ENCODE assay signal across 15 cellular contexts in genomic region chr5:43149231-43149630, GRCh38. TPM values are rescaled to one million over a fixed set of nuclear protein-coding genes. Genes with fewer than 3 reads are reported as not detected.
DNase-seq lines count a peak whose midpoint lies in the region; ATAC-seq lines count a peak whose summit lies in the region.
"Had no signal": no experiment of that assay in that cellular context is flagged by ENCODE, and none has a peak within 500 bp of the region (broad histone marks: within the 10 kb centered on the region; RNA-seq: fewer than 3 reads in every experiment).

No MANE protein-coding gene starts in this region.

- H3K4me3 Mint-ChIP-seq in T-helper 17 cell = no peak overlapping the region
- no peak overlapping the region for H3K4me3 Mint-ChIP-seq in memory B cell
- no peak overlapping the region for H3K4me3 Mint-ChIP-seq in stimulated activated naive B cell treated with anti-CD40 and anti-IgM and Interleukin-4, amounts not matched to agents 10 μg/mL and 1 μg/mL and 100 μg/mL, for 72 hours
- H3K4me3 Mint-ChIP-seq: B cell; CD4-positive, alpha-beta T cell; CD8-positive, alpha-beta T cell had no signal

- ATAC-seq in T-helper 17 cell (no peak), memory B cell (ENCODE audit: low read depth) (no peak)
- no peak for ATAC-seq in stimulated activated naive B cell treated with anti-CD40 and anti-IgM and Interleukin-4, amounts not matched to agents 10 μg/mL and 1 μg/mL and 100 μg/mL, for 72 hours (replicated peaks)
- ATAC-seq: CD8-positive, alpha-beta T cell had no signal

- H3K4me1 Mint-ChIP-seq in T-helper 17 cell (peaks cover 7% of the 10 kb centered on the region), memory B cell (peaks cover 4% of the 10 kb centered on the region)
- peaks cover 0 to 5% of the 10 kb centered on the region in 2 donors for H3K4me1 Mint-ChIP-seq in stimulated activated naive B cell treated with anti-CD40 and anti-IgM and Interleukin-4, amounts not matched to agents 10 μg/mL and 1 μg/mL and 100 μg/mL, for 72 hours
- H3K4me1 Mint-ChIP-seq: B cell had no signal

- peak overlapping the region; percentile 43 for H3K27ac Mint-ChIP-seq in T-helper 17 cell
- peak overlapping the region; percentile 53 for H3K27ac Mint-ChIP-seq in memory B cell
- peak overlapping the region; percentile 42 for H3K27ac Mint-ChIP-seq in stimulated activated naive B cell treated with anti-CD40 and anti-IgM and Interleukin-4, amounts not matched to agents 10 μg/mL and 1 μg/mL and 100 μg/mL, for 72 hours
- H3K27ac Mint-ChIP-seq: B cell; CD4-positive, alpha-beta T cell; CD8-positive, alpha-beta T cell had no signal

- no peak for DNase-seq in T-helper 17 cell
- no peak for DNase-seq in memory B cell (ENCODE audit: low spot score in 2 of 2)
- no peak for DNase-seq in stimulated activated naive B cell treated with anti-CD40 and anti-IgM and Interleukin-4, amounts not matched to agents 10 μg/mL and 1 μg/mL and 100 μg/mL, for 72 hours
- DNase-seq in NCI-H774 (lab: John Stamatoyannopoulos, UW) = no peak
- DNase-seq in activated CD4-positive, alpha-beta T cell treated with anti-CD3 and anti-CD28 coated beads for 4 hours = no peak
- no peak for DNase-seq in ACHN
- DNase-seq: 8988T; AML-193; Caco-2; Calu3; CD4-positive, alpha-beta T cell; CD8-positive, alpha-beta T cell; DMS79 treated with DMSO at 0.1 percent for 48 hours; GF-D8 had no signal

- no peaks in the 10 kb centered on the region for H3K27me3 Mint-ChIP-seq in T-helper 17 cell
- no peaks in the 10 kb centered on the region for H3K27me3 Mint-ChIP-seq in memory B cell
- H3K27me3 Mint-ChIP-seq in stimulated activated naive B cell treated with anti-CD40 and anti-IgM and Interleukin-4, amounts not matched to agents 10 μg/mL and 1 μg/mL and 100 μg/mL, for 72 hours = no peaks in the 10 kb centered on the region
- H3K27me3 Mint-ChIP-seq: B cell; CD4-positive, alpha-beta T cell had no signal

- H3K36me3 Mint-ChIP-seq in T-helper 17 cell (ENCODE audit: low read depth) (no peaks in the 10 kb centered on the region), memory B cell (peaks cover 17% of the 10 kb centered on the region)
- H3K36me3 Mint-ChIP-seq in stimulated activated naive B cell treated with anti-CD40 and anti-IgM and Interleukin-4, amounts not matched to agents 10 μg/mL and 1 μg/mL and 100 μg/mL, for 72 hours = peaks cover 20 to 39% of the 10 kb centered on the region in 2 donors

- in situ Hi-C loops in ACHN (cut with HindIII; ENCODE audit: low pct_ligation_motif_present, low pct_unique_long_range_greater_than_20kb, low sequenced_read_pairs) = no loop called here

- H3K9me3 Mint-ChIP-seq in memory B cell = no peaks in the 10 kb centered on the region
- no peaks in the 10 kb centered on the region for H3K9me3 Mint-ChIP-seq in stimulated activated naive B cell treated with anti-CD40 and anti-IgM and Interleukin-4, amounts not matched to agents 10 μg/mL and 1 μg/mL and 100 μg/mL, for 72 hours
- H3K9me3 Mint-ChIP-seq: CD4-positive, alpha-beta T cell; CD8-positive, alpha-beta T cell had no signal

- H3K9me3 ChIP-seq in T-helper 17 cell (ENCODE audit: control insufficient read depth, low read length, poor library complexity, severe bottlenecking) = no peaks in the 10 kb centered on the region
- H3K9me3 ChIP-seq: Caco-2 had no signal

RNA-seq across cellular contexts. Expression of gene ZNF131, which starts 28.5 kb away (rescaled TPM):
- 10 to 100 TPM; 68.0 to 69.9 TPM for total RNA-seq in T-helper 17 cell

RNA-seq across cellular contexts. Expression of gene NIM1K, which starts 42.8 kb away (rescaled TPM):
- 1 to 10 TPM in 1 of 2 donors, under 1 TPM in 1; 0.76 to 1.1 TPM for total RNA-seq in T-helper 17 cell
- total RNA-seq: Caco-2 had no signal
